ENCODE assay signal across 1 cellular context in the genomic region with DNA sequence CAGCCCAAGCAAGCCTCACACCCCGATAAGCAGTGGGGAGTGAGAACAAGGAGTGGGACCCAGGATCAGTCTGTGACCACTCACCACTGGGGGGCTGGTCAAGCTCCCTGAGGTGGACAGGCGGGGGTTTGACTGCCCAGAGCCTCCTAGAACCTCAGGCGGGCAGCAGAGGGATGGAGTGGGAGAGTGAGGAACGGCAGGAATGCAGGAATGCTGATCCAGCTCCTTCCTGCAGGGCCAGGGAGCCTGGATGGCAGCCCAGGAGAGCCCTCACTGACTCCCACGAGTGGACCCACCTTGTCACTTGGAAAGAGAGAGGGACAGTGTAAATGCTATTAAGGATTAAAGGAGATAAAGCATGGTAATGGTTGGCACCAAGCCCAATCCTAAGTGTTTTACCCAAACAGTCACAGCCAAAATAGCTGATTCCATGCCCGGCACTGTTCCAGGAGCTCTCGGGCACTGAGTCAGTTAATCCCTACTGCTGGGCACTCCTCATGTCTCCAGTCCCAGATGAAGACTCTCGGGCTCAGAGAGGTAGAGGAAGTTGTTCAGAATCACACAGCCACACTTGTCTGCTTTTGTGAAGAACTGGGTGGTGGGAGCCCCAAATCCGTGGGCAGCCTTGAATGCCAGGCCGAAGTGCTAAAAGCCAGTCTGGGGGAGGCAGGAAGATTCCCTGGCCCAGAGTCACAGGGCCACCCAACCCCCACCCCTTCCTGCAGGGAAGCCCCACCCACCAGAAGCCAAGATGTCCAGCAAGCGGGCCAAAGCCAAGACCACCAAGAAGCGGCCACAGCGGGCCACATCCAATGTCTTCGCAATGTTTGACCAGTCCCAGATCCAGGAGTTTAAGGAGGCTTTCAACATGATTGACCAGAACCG.
TF ChIP-seq lines count a peak whose summit lies in the region.

No MANE protein-coding gene starts in this region.

TF ChIP-seq in IMR-90, 13 proteins besides CTCF, POLR2A, EP300 and RAD21:
- TF ChIP-seq USF2 (IDR thresholded peaks at IDR 0.05; ENCODE audit: low read depth, low read length) (no peak), MAFK (IDR thresholded peaks at IDR 0.05; ENCODE audit: low read depth, low read length) (peak; percentile 55; the same call in 1 of the 2 replicates)
